In genomic region chr2:181072486-181072885, GRCh38 we compare ENCODE assay signal across 18 cellular contexts.
DNase-seq lines count a peak whose midpoint lies in the region; ATAC-seq and TF ChIP-seq lines count a peak whose summit lies in the region.
"Had no signal": no experiment of that assay in that cellular context is flagged by ENCODE, and none has a peak within 500 bp of the region (broad histone marks: within the 10 kb centered on the region; RNA-seq: fewer than 3 reads in every experiment).

No MANE protein-coding gene starts in this region.

- peaks cover 0 to 7% (median 0%) of the 10 kb centered on the region in 4 donors for H3K4me1 ChIP-seq in tibial artery
- H3K4me1 ChIP-seq: Caco-2, parathyroid adenoma, Peyer's patch had no signal

- H3K4me3 ChIP-seq in tibial artery: no peak overlapping the region
- H3K4me3 ChIP-seq: Peyer's patch, spleen had no signal

- ATAC-seq in effector memory CD8-positive, alpha-beta T cell (replicated peaks): peak; percentile 16
- ATAC-seq: foreskin keratinocyte had no signal

- no peak overlapping the region for H3K27ac Mint-ChIP-seq in effector memory CD8-positive, alpha-beta T cell
- H3K27ac Mint-ChIP-seq: activated T-cell treated with anti-CD3 and anti-CD28 coated beads, Interleukin-2, amount 50 U/mL, for 24 hours; T-helper 1 cell treated with Interleukin-12 subunit alpha and Interleukin-12 subunit beta and Interleukin-4 antibody, amounts not matched to agents 30 μg/mL and 1 μg/mL, for 36 hours had no signal

- H3K9me3 ChIP-seq in tibial artery: no peaks in the 10 kb centered on the region
- H3K9me3 ChIP-seq: Caco-2, Peyer's patch, spleen had no signal

- H3K4me3 Mint-ChIP-seq in effector memory CD8-positive, alpha-beta T cell: no peak overlapping the region
- H3K4me3 Mint-ChIP-seq: activated T-cell treated with anti-CD3 and anti-CD28 coated beads, Interleukin-2, amount 50 U/mL, for 24 hours; T-helper 1 cell treated with Interleukin-12 subunit alpha and Interleukin-12 subunit beta and Interleukin-4 antibody, amounts not matched to agents 30 μg/mL and 1 μg/mL, for 36 hours had no signal

- intact Hi-C loops in tibial artery (cut with DNase I; ENCODE audit: low total_unique reads): no loop called here

- H3K27me3 ChIP-seq in tibial artery: no peaks in the 10 kb centered on the region
- H3K27me3 ChIP-seq: foreskin keratinocyte, Peyer's patch, spleen had no signal

- peaks cover 2 to 6% of the 10 kb centered on the region in 2 donors for H3K4me1 Mint-ChIP-seq in effector memory CD8-positive, alpha-beta T cell (ENCODE audit: low read depth in 2 of 2)

- DNase-seq in NCI-H1694 (lab: John Stamatoyannopoulos, UW) (peak; percentile 48), NCI-H1694 treated with DMSO at 0.1 percent for 48 hours (lab: John Stamatoyannopoulos, UW) (no peak), MV-4-11 (lab: John Stamatoyannopoulos, UW) (peak; percentile 89), pulmonary artery endothelial cell (ENCODE audit: low read depth, low spot score) (peak; percentile 20), tibial artery (no peak), NCI-H1417 (lab: John Stamatoyannopoulos, UW) (no peak), caudate nucleus (lab: John Stamatoyannopoulos, UW) (no peak)
- no peak for DNase-seq in effector memory CD8-positive, alpha-beta T cell
- DNase-seq: activated CD4-positive, alpha-beta T cell treated with anti-CD3 and anti-CD28 coated beads for 4 hours; activated T-cell treated with anti-CD3 and anti-CD28 coated beads, Interleukin-2, amount 50 U/mL, for 24 hours; Caco-2; foreskin keratinocyte; NCI-H1105; NCI-H510A; Peyer's patch; spleen had no signal

- TF ChIP-seq CTCF in tibial artery (IDR thresholded peaks at IDR 0.05): no peak

- H3K36me3 Mint-ChIP-seq in effector memory CD8-positive, alpha-beta T cell (ENCODE audit: insufficient read depth): no peaks in the 10 kb centered on the region

- H3K36me3 ChIP-seq in tibial artery: no peaks in the 10 kb centered on the region
- H3K36me3 ChIP-seq: Peyer's patch, spleen had no signal

- H3K27ac ChIP-seq in tibial artery (no peak overlapping the region), caudate nucleus (ENCODE audit: low read depth, low read length) (no peak overlapping the region)
- H3K27ac ChIP-seq: foreskin keratinocyte, parathyroid adenoma, Peyer's patch, spleen had no signal

- H3K27me3 Mint-ChIP-seq in effector memory CD8-positive, alpha-beta T cell: no peaks in the 10 kb centered on the region
- H3K27me3 Mint-ChIP-seq: activated T-cell treated with anti-CD3 and anti-CD28 coated beads, Interleukin-2, amount 50 U/mL, for 24 hours had no signal

- no peaks in the 10 kb centered on the region for H3K9me3 Mint-ChIP-seq in effector memory CD8-positive, alpha-beta T cell
- H3K9me3 Mint-ChIP-seq: activated T-cell treated with anti-CD3 and anti-CD28 coated beads, Interleukin-2, amount 50 U/mL, for 24 hours; T-helper 1 cell treated with Interleukin-12 subunit alpha and Interleukin-12 subunit beta and Interleukin-4 antibody, amounts not matched to agents 30 μg/mL and 1 μg/mL, for 36 hours had no signal

Comparison
In these comparisons a context has a peak if more than half of its experiments do, and no peak if none do; other contexts are left out.
1. DNase-seq: peak in NCI-H1694 (single experiment), MV-4-11 (single experiment) and pulmonary artery endothelial cell (single experiment); none in NCI-H1694 treated with DMSO at 0.1 percent for 48 hours (single experiment), effector memory CD8-positive, alpha-beta T cell (0 of 3), tibial artery (0 of 2), NCI-H1417 (0 of 3) and caudate nucleus (0 of 61).